ENCODE assay signal across 1 cellular context in the genomic region with DNA sequence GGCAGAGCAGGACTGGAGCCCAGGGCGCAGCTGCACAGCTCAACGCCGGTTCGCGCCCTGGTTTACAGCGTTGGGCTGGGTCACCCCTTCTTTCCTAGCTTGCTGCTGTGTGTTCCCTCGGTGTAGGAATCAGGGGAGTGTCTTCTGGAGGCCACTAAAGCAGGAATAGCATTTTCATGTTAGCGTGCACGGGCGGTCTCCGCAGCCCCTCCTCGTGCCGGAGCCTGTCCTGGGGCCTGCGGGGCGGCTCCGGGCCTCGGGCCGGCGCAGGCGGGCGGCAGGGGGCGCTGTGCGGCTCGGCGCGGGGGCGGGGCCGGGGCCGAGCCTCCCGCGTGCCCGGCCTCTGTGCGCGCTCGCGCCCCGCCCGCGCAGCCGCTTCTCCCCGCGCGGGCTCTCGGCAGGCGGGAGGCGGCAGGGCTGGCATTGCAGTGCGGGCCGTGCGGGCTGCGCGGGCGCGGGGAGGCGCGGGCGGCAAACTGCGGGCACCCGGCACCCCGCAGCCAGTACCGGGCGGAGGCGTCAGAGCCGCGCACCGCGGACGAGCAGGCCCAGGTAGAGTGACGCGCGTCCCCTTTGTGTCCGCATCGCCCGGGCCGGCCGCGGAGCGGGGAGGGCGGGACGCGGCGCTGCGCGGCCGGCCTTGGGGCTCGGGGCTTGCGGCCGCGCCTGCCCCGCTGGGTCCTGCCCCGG.
TF ChIP-seq lines count a peak whose summit lies in the region.

A gene with protein sequence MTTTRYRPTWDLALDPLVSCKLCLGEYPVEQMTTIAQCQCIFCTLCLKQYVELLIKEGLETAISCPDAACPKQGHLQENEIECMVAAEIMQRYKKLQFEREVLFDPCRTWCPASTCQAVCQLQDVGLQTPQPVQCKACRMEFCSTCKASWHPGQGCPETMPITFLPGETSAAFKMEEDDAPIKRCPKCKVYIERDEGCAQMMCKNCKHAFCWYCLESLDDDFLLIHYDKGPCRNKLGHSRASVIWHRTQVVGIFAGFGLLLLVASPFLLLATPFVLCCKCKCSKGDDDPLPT (plus strand): TSS at position 342 of the 690 bp plus-strand sequence. CDS start 79,515 bp downstream, outside the sequence.

TF ChIP-seq in HepG2, 621 proteins besides CTCF, POLR2A, EP300 and RAD21 (continued from another document and continues in another):
- TF ChIP-seq, protein P1, sequence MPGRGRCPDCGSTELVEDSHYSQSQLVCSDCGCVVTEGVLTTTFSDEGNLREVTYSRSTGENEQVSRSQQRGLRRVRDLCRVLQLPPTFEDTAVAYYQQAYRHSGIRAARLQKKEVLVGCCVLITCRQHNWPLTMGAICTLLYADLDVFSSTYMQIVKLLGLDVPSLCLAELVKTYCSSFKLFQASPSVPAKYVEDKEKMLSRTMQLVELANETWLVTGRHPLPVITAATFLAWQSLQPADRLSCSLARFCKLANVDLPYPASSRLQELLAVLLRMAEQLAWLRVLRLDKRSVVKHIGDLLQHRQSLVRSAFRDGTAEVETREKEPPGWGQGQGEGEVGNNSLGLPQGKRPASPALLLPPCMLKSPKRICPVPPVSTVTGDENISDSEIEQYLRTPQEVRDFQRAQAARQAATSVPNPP (CRISPR knock-in tag; IDR thresholded peaks at IDR 0.05) = peak; percentile 53; the same call in 1 of the 2 replicates
- TF ChIP-seq ZFAT (CRISPR knock-in tag; conservative IDR thresholded peaks at IDR 0.05) (no peak), KLF12 (CRISPR knock-in tag; IDR thresholded peaks at IDR 0.05; ENCODE audit: borderline replicate concordance) (no peak), BORCS8-MEF2B (CRISPR knock-in tag; IDR thresholded peaks at IDR 0.05) (peak; percentile 84), ZSCAN20 (CRISPR knock-in tag; IDR thresholded peaks at IDR 0.05; ENCODE audit: borderline replicate concordance) (no peak), MATR3 (CRISPR knock-in tag; IDR thresholded peaks at IDR 0.05) (no peak), IRX3 (CRISPR knock-in tag; IDR thresholded peaks at IDR 0.05; ENCODE audit: borderline replicate concordance, low read depth) (0 out of 2 replicates have a peak, but pooled peaks have one; percentile 53), KLF9 (CRISPR knock-in tag; IDR thresholded peaks at IDR 0.05; ENCODE audit: low read depth) (no peak), SMC3 (IDR thresholded peaks at IDR 0.05; ENCODE audit: low read length) (no peak), SMAD3 (CRISPR knock-in tag; IDR thresholded peaks at IDR 0.05) (no peak), HIVEP1 (CRISPR knock-in tag; IDR thresholded peaks at IDR 0.05) (0 out of 2 replicates have a peak, but pooled peaks have one; percentile 20), PHF21A (CRISPR knock-in tag; IDR thresholded peaks at IDR 0.05) (0 out of 2 replicates have a peak, but pooled peaks have one; percentile 17), ZNF329 (CRISPR knock-in tag; IDR thresholded peaks at IDR 0.05; ENCODE audit: low read depth) (0 out of 2 replicates have a peak, but pooled peaks have one; percentile 37), HOXA3 (CRISPR knock-in tag; IDR thresholded peaks at IDR 0.05) (peak; percentile 31; the same call in 1 of the 2 replicates), ZNF232 (CRISPR knock-in tag; IDR thresholded peaks at IDR 0.05; ENCODE audit: borderline replicate concordance) (0 out of 2 replicates have a peak, but pooled peaks have one; percentile 44), MED8 (CRISPR knock-in tag; IDR thresholded peaks at IDR 0.05; ENCODE audit: insufficient replicate concordance) (peak; percentile 48), ZIK1 (CRISPR knock-in tag; IDR thresholded peaks at IDR 0.05; ENCODE audit: borderline replicate concordance, low read depth) (peak; percentile 82), ZNF792 (CRISPR knock-in tag; IDR thresholded peaks at IDR 0.05) (no peak), SATB2 (CRISPR knock-in tag; IDR thresholded peaks at IDR 0.05) (peak; percentile 37; the same call in 1 of the 2 replicates), ZFY (CRISPR knock-in tag; IDR thresholded peaks at IDR 0.05) (peak; percentile 84), ZNF652 (CRISPR knock-in tag; IDR thresholded peaks at IDR 0.05; ENCODE audit: borderline replicate concordance, low read depth) (no peak), ZBTB7B (CRISPR knock-in tag; IDR thresholded peaks at IDR 0.05) (peak; percentile 56), ZNF562 (CRISPR knock-in tag; IDR thresholded peaks at IDR 0.05; ENCODE audit: borderline replicate concordance) (no peak), ZNF616 (CRISPR knock-in tag; IDR thresholded peaks at IDR 0.05; ENCODE audit: low read depth) (0 out of 2 replicates have a peak, but pooled peaks have one; percentile 46), REPIN1 (CRISPR knock-in tag; IDR thresholded peaks at IDR 0.05; ENCODE audit: borderline replicate concordance, low read depth) (peak; percentile 36; the same call in 1 of the 2 replicates), ZZZ3 (CRISPR knock-in tag; IDR thresholded peaks at IDR 0.05; ENCODE audit: borderline replicate concordance) (no peak)
- TF ChIP-seq, protein P2, sequence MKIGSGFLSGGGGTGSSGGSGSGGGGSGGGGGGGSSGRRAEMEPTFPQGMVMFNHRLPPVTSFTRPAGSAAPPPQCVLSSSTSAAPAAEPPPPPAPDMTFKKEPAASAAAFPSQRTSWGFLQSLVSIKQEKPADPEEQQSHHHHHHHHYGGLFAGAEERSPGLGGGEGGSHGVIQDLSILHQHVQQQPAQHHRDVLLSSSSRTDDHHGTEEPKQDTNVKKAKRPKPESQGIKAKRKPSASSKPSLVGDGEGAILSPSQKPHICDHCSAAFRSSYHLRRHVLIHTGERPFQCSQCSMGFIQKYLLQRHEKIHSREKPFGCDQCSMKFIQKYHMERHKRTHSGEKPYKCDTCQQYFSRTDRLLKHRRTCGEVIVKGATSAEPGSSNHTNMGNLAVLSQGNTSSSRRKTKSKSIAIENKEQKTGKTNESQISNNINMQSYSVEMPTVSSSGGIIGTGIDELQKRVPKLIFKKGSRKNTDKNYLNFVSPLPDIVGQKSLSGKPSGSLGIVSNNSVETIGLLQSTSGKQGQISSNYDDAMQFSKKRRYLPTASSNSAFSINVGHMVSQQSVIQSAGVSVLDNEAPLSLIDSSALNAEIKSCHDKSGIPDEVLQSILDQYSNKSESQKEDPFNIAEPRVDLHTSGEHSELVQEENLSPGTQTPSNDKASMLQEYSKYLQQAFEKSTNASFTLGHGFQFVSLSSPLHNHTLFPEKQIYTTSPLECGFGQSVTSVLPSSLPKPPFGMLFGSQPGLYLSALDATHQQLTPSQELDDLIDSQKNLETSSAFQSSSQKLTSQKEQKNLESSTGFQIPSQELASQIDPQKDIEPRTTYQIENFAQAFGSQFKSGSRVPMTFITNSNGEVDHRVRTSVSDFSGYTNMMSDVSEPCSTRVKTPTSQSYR (CRISPR knock-in tag; IDR thresholded peaks at IDR 0.05; ENCODE audit: borderline replicate concordance) = no peak
- TF ChIP-seq, protein P3, sequence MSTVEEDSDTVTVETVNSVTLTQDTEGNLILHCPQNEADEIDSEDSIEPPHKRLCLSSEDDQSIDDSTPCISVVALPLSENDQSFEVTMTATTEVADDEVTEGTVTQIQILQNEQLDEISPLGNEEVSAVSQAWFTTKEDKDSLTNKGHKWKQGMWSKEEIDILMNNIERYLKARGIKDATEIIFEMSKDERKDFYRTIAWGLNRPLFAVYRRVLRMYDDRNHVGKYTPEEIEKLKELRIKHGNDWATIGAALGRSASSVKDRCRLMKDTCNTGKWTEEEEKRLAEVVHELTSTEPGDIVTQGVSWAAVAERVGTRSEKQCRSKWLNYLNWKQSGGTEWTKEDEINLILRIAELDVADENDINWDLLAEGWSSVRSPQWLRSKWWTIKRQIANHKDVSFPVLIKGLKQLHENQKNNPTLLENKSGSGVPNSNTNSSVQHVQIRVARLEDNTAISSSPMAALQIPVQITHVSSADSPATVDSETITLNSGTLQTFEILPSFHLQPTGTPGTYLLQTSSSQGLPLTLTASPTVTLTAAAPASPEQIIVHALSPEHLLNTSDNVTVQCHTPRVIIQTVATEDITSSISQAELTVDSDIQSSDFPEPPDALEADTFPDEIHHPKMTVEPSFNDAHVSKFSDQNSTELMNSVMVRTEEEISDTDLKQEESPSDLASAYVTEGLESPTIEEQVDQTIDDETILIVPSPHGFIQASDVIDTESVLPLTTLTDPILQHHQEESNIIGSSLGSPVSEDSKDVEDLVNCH (CRISPR knock-in tag; IDR thresholded peaks at IDR 0.05) = no peak
- TF ChIP-seq, protein P4, sequence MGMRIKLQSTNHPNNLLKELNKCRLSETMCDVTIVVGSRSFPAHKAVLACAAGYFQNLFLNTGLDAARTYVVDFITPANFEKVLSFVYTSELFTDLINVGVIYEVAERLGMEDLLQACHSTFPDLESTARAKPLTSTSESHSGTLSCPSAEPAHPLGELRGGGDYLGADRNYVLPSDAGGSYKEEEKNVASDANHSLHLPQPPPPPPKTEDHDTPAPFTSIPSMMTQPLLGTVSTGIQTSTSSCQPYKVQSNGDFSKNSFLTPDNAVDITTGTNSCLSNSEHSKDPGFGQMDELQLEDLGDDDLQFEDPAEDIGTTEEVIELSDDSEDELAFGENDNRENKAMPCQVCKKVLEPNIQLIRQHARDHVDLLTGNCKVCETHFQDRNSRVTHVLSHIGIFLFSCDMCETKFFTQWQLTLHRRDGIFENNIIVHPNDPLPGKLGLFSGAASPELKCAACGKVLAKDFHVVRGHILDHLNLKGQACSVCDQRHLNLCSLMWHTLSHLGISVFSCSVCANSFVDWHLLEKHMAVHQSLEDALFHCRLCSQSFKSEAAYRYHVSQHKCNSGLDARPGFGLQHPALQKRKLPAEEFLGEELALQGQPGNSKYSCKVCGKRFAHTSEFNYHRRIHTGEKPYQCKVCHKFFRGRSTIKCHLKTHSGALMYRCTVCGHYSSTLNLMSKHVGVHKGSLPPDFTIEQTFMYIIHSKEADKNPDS (CRISPR knock-in tag; IDR thresholded peaks at IDR 0.05) = no peak
- TF ChIP-seq, protein P5, sequence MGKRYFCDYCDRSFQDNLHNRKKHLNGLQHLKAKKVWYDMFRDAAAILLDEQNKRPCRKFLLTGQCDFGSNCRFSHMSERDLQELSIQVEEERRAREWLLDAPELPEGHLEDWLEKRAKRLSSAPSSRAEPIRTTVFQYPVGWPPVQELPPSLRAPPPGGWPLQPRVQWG (CRISPR knock-in tag; IDR thresholded peaks at IDR 0.05; ENCODE audit: borderline replicate concordance, low read depth) = no peak
- TF ChIP-seq, protein P6, sequence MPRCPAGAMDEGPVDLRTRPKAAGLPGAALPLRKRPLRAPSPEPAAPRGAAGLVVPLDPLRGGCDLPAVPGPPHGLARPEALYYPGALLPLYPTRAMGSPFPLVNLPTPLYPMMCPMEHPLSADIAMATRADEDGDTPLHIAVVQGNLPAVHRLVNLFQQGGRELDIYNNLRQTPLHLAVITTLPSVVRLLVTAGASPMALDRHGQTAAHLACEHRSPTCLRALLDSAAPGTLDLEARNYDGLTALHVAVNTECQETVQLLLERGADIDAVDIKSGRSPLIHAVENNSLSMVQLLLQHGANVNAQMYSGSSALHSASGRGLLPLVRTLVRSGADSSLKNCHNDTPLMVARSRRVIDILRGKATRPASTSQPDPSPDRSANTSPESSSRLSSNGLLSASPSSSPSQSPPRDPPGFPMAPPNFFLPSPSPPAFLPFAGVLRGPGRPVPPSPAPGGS (CRISPR knock-in tag; IDR thresholded peaks at IDR 0.05) = peak; percentile 55; the same call in 1 of the 2 replicates
- TF ChIP-seq, protein P7, sequence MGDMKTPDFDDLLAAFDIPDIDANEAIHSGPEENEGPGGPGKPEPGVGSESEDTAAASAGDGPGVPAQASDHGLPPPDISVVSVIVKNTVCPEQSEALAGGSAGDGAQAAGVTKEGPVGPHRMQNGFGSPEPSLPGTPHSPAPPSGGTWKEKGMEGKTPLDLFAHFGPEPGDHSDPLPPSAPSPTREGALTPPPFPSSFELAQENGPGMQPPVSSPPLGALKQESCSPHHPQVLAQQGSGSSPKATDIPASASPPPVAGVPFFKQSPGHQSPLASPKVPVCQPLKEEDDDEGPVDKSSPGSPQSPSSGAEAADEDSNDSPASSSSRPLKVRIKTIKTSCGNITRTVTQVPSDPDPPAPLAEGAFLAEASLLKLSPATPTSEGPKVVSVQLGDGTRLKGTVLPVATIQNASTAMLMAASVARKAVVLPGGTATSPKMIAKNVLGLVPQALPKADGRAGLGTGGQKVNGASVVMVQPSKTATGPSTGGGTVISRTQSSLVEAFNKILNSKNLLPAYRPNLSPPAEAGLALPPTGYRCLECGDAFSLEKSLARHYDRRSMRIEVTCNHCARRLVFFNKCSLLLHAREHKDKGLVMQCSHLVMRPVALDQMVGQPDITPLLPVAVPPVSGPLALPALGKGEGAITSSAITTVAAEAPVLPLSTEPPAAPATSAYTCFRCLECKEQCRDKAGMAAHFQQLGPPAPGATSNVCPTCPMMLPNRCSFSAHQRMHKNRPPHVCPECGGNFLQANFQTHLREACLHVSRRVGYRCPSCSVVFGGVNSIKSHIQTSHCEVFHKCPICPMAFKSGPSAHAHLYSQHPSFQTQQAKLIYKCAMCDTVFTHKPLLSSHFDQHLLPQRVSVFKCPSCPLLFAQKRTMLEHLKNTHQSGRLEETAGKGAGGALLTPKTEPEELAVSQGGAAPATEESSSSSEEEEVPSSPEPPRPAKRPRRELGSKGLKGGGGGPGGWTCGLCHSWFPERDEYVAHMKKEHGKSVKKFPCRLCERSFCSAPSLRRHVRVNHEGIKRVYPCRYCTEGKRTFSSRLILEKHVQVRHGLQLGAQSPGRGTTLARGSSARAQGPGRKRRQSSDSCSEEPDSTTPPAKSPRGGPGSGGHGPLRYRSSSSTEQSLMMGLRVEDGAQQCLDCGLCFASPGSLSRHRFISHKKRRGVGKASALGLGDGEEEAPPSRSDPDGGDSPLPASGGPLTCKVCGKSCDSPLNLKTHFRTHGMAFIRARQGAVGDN (CRISPR knock-in tag; IDR thresholded peaks at IDR 0.05) = peak; percentile 77
- TF ChIP-seq, protein P8, sequence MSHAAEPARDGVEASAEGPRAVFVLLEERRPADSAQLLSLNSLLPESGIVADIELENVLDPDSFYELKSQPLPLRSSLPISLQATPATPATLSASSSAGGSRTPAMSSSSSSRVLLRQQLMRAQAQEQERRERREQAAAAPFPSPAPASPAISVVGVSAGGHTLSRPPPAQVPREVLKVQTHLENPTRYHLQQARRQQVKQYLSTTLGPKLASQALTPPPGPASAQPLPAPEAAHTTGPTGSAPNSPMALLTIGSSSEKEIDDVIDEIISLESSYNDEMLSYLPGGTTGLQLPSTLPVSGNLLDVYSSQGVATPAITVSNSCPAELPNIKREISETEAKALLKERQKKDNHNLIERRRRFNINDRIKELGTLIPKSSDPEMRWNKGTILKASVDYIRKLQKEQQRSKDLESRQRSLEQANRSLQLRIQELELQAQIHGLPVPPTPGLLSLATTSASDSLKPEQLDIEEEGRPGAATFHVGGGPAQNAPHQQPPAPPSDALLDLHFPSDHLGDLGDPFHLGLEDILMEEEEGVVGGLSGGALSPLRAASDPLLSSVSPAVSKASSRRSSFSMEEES (CRISPR knock-in tag; IDR thresholded peaks at IDR 0.05) = no peak
- TF ChIP-seq, protein P9, sequence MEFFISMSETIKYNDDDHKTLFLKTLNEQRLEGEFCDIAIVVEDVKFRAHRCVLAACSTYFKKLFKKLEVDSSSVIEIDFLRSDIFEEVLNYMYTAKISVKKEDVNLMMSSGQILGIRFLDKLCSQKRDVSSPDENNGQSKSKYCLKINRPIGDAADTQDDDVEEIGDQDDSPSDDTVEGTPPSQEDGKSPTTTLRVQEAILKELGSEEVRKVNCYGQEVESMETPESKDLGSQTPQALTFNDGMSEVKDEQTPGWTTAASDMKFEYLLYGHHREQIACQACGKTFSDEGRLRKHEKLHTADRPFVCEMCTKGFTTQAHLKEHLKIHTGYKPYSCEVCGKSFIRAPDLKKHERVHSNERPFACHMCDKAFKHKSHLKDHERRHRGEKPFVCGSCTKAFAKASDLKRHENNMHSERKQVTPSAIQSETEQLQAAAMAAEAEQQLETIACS (CRISPR knock-in tag; IDR thresholded peaks at IDR 0.05) = peak; percentile 85
- TF ChIP-seq, protein P10, sequence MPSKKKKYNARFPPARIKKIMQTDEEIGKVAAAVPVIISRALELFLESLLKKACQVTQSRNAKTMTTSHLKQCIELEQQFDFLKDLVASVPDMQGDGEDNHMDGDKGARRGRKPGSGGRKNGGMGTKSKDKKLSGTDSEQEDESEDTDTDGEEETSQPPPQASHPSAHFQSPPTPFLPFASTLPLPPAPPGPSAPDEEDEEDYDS (CRISPR knock-in tag; IDR thresholded peaks at IDR 0.05) = no peak
